19 cellular contexts compared by ENCODE assay signal in genomic region chr5:139371482-139372435, GRCh38. TPM values are rescaled to one million over a fixed set of nuclear protein-coding genes. Genes with fewer than 3 reads are reported as not detected.
DNase-seq lines count a peak whose midpoint lies in the region; ATAC-seq, FAIRE-seq and TF ChIP-seq lines count a peak whose summit lies in the region.
"Had no signal": no experiment of that assay in that cellular context is flagged by ENCODE, and none has a peak within 500 bp of the region (broad histone marks: within the 10 kb centered on the region; RNA-seq: fewer than 3 reads in every experiment).

No MANE protein-coding gene starts in this region.

- H3K36me3 ChIP-seq in adrenal gland (replicated peaks in 1 of 2): peaks cover 0 to 35% of the 10 kb centered on the region in 2 donors
- H3K36me3 ChIP-seq in kidney (ENCODE audit: control insufficient read depth in 1 of 2, insufficient read depth in 2 of 2, low read length in 2 of 2): peaks cover 6 to 20% of the 10 kb centered on the region in 2 donors
- peaks cover 56% of the 10 kb centered on the region for H3K36me3 ChIP-seq in upper lobe of right lung

- CTCF ChIA-PET in activated naive CD4-positive, alpha-beta T cell treated with anti-CD3 and anti-CD28 coated beads, Interleukin-2, amount 10 ng/mL, durations not matched to agents 7 days and 5 days (lab: Charles Lee): no interaction called here

- ATAC-seq in upper lobe of right lung (peak; percentile 22), GM21737 (IDR thresholded peaks at IDR 0.05; ENCODE audit: unreplicated experiment) (no peak)

- H3K9me3 ChIP-seq in adrenal gland (replicated peaks in 1 of 3): no peaks in the 10 kb centered on the region
- no peaks in the 10 kb centered on the region for H3K9me3 ChIP-seq in kidney (ENCODE audit: control insufficient read depth in 1 of 2, low read length in 2 of 2)
- H3K9me3 ChIP-seq in upper lobe of right lung: no peaks in the 10 kb centered on the region
- H3K9me3 ChIP-seq: HAP-1, thoracic aorta had no signal

- no peak for TF ChIP-seq POLR2A in adrenal gland (IDR thresholded peaks at IDR 0.05)

- no peak overlapping the region for H3K4me3 Mint-ChIP-seq in activated naive CD4-positive, alpha-beta T cell treated with anti-CD3 and anti-CD28 coated beads, Interleukin-2, amount 10 ng/mL, durations not matched to agents 7 days and 5 days

- H3K36me3 Mint-ChIP-seq in activated naive CD4-positive, alpha-beta T cell treated with anti-CD3 and anti-CD28 coated beads, Interleukin-2, amount 10 ng/mL, durations not matched to agents 7 days and 5 days: peaks cover 23% of the 10 kb centered on the region

- H3K27ac ChIP-seq in adrenal gland (peak overlapping the region; percentile 2 to 94 (median 87)), kidney (ENCODE audit: low read depth in 2 of 2, low read length in 2 of 2) (no peak overlapping the region), upper lobe of right lung (no peak overlapping the region)
- H3K27ac ChIP-seq: thoracic aorta had no signal

- intact Hi-C loops in adrenal gland (cut with DNase I): no loop called here
- intact Hi-C loops in kidney (cut with DNase I): no loop called here
- intact Hi-C loops in upper lobe of right lung (cut with DNase I): no loop called here

- H3K4me3 ChIP-seq in adrenal gland (no peak overlapping the region), kidney (ENCODE audit: low read length in 2 of 2) (no peak overlapping the region), upper lobe of right lung (no peak overlapping the region)
- H3K4me3 ChIP-seq: dorsolateral prefrontal cortex, HAP-1, thoracic aorta had no signal

- TF ChIP-seq CTCF in adrenal gland (IDR thresholded peaks at IDR 0.05) (no peak), kidney (IDR thresholded peaks at IDR 0.05; ENCODE audit: borderline replicate concordance, extremely low read depth, insufficient read depth) (no peak), upper lobe of right lung (IDR thresholded peaks at IDR 0.05) (no peak)

- no peak overlapping the region for H3K9ac ChIP-seq in kidney (ENCODE audit: low read length in 2 of 2)

- no peaks in the 10 kb centered on the region for H3K27me3 Mint-ChIP-seq in activated naive CD4-positive, alpha-beta T cell treated with anti-CD3 and anti-CD28 coated beads, Interleukin-2, amount 10 ng/mL, durations not matched to agents 7 days and 5 days

- no peaks in the 10 kb centered on the region for H3K9me3 Mint-ChIP-seq in activated naive CD4-positive, alpha-beta T cell treated with anti-CD3 and anti-CD28 coated beads, Interleukin-2, amount 10 ng/mL, durations not matched to agents 7 days and 5 days

- peaks cover 13% of the 10 kb centered on the region for H3K4me1 Mint-ChIP-seq in activated naive CD4-positive, alpha-beta T cell treated with anti-CD3 and anti-CD28 coated beads, Interleukin-2, amount 10 ng/mL, durations not matched to agents 7 days and 5 days

- H3K27me3 ChIP-seq in adrenal gland: no peaks in the 10 kb centered on the region
- no peaks in the 10 kb centered on the region for H3K27me3 ChIP-seq in upper lobe of right lung
- H3K27me3 ChIP-seq: dorsolateral prefrontal cortex had no signal

- no peak for DNase-seq in activated naive CD4-positive, alpha-beta T cell treated with anti-CD3 and anti-CD28 coated beads, Interleukin-2, amount 10 ng/mL, durations not matched to agents 7 days and 5 days
- no peak for DNase-seq in activated naive CD4-positive, alpha-beta T cell (lab: John Stamatoyannopoulos, UW)
- DNase-seq in adrenal gland: peak; percentile 71 to 94 (median 88)
- DNase-seq in kidney: peak; percentile 6
- no peak for DNase-seq in upper lobe of right lung
- no peak for DNase-seq in stimulated activated naive CD4-positive, alpha-beta T cell treated with Interleukin-2 at 50 U/mL for 16 hours (lab: John Stamatoyannopoulos, UW)
- no peak for DNase-seq in T-helper 9 cell
- DNase-seq: aorta, KBM-7, NCI-H1417 treated with DMSO at 0.1 percent for 48 hours, NCI-H69 had no signal

- FAIRE-seq in kidney (lab: Jason Lieb, UNC): no peak
- FAIRE-seq: D721Med had no signal

- H3K4me1 ChIP-seq in adrenal gland (replicated peaks in 1 of 2) (peaks cover 26 to 30% of the 10 kb centered on the region in 2 donors), kidney (ENCODE audit: control insufficient read depth in 1 of 2, insufficient read depth in 1 of 2, low read depth in 1 of 2, low read length in 2 of 2) (peaks cover 0 to 5% of the 10 kb centered on the region in 2 donors), upper lobe of right lung (no peaks in the 10 kb centered on the region)
- H3K4me1 ChIP-seq: HAP-1 had no signal

- H3K27ac Mint-ChIP-seq in activated naive CD4-positive, alpha-beta T cell treated with anti-CD3 and anti-CD28 coated beads, Interleukin-2, amount 10 ng/mL, durations not matched to agents 7 days and 5 days: peak overlapping the region; percentile 55

- 61 to 70% (median 65%) methylated on average over 7 of the region's 7 CpGs for WGBS in adrenal gland, 4 donors

RNA-seq across cellular contexts. Expression of gene SLC23A1, which starts 11.3 kb away (rescaled TPM):
- under 1 TPM in 3 of 8 donors, not detected in 5; 0.14 to 0.46 (median 0.14) TPM for total RNA-seq in adrenal gland
- polyA plus RNA-seq in adrenal gland: not detected
- total RNA-seq in kidney: 3.5 TPM
- 31.9 TPM for polyA plus RNA-seq in kidney (ENCODE audit: insufficient read depth, low read depth, low replicate concordance)
- not detected for total RNA-seq in upper lobe of right lung
- total RNA-seq: aorta, lung microvascular endothelial cell, RPMI7951, skeletal muscle tissue, thoracic aorta had no signal

RNA-seq across cellular contexts. Expression of gene MZB1, which starts 18.0 kb away (rescaled TPM):
- 1 to 10 TPM in 2 of 8 donors, under 1 TPM in 3, not detected in 3; 0.35 to 1.7 (median 0.95) TPM for total RNA-seq in adrenal gland
- 1 to 10 TPM in 2 of 3 donors, under 1 TPM in 1; 0.57 to 7.7 (median 4.3) TPM for polyA plus RNA-seq in adrenal gland
- total RNA-seq in kidney: 49.6 TPM
- polyA plus RNA-seq in kidney (ENCODE audit: insufficient read depth, low read depth, low replicate concordance): 1.2 TPM
- 5.2 TPM for total RNA-seq in upper lobe of right lung
- total RNA-seq: RPMI7951, thoracic aorta had no signal

RNA-seq across cellular contexts. Expression of gene PROB1, which starts 23.1 kb away (rescaled TPM):
- total RNA-seq in adrenal gland (10 to 100 TPM in 4 of 8 donors, 1 to 10 TPM in 4; 6.7 to 24.4 (median 11.3) TPM), kidney (3.8 TPM), upper lobe of right lung (1.9 TPM)
- polyA plus RNA-seq in adrenal gland (1 to 10 TPM; 3.1 to 4.2 (median 4.0) TPM), kidney (ENCODE audit: insufficient read depth, low read depth, low replicate concordance) (1.5 TPM)

RNA-seq across cellular contexts. Expression of gene PAIP2, which starts 30.1 kb away (rescaled TPM):
- total RNA-seq in adrenal gland (100 to 1,000 TPM; 127 to 198 (median 146) TPM), kidney (68.0 TPM), upper lobe of right lung (70.0 TPM)
- polyA plus RNA-seq in adrenal gland (100 to 1,000 TPM in 1 of 3 donors, 10 to 100 TPM in 2; 75.7 to 318 (median 82.0) TPM), kidney (ENCODE audit: insufficient read depth, low read depth, low replicate concordance) (121 TPM)

RNA-seq across cellular contexts. Expression of gene SPATA24, which starts 32.1 kb away (rescaled TPM):
- total RNA-seq in adrenal gland (100 to 1,000 TPM in 1 of 8 donors, 10 to 100 TPM in 3, 1 to 10 TPM in 4; 4.6 to 124 (median 8.5) TPM), kidney (6.8 TPM), upper lobe of right lung (4.5 TPM)
- polyA plus RNA-seq in adrenal gland (10 to 100 TPM in 2 of 3 donors, 1 to 10 TPM in 1; 9.6 to 21.5 (median 11.7) TPM), kidney (ENCODE audit: insufficient read depth, low read depth, low replicate concordance) (21.6 TPM)

Comparison
In these comparisons a context has a peak if more than half of its experiments do, and no peak if none do; other contexts are left out.
1. DNase-seq: peak in adrenal gland (7 of 7) and kidney (single experiment); none in activated naive CD4-positive, alpha-beta T cell treated with anti-CD3 and anti-CD28 coated beads, Interleukin-2, amount 10 ng/mL, durations not matched to agents 7 days and 5 days (single experiment), activated naive CD4-positive, alpha-beta T cell (0 of 4), upper lobe of right lung (single experiment), stimulated activated naive CD4-positive, alpha-beta T cell treated with Interleukin-2 at 50 U/mL for 16 hours (single experiment) and T-helper 9 cell (single experiment).
2. H3K27ac ChIP-seq: peak in adrenal gland (5 of 5); none in kidney (0 of 2) and upper lobe of right lung (single experiment).